Comparison of ENCODE assay signal across 8 cellular contexts in genomic region chr20:50029697-50030428, GRCh38. TPM values are rescaled to one million over a fixed set of nuclear protein-coding genes. Genes with fewer than 3 reads are reported as not detected.
A peak's percentile ranks its signal among the peaks of the same experiment; 100 is the strongest.
DNase-seq lines count a peak whose midpoint lies in the region; ATAC-seq and TF ChIP-seq lines count a peak whose summit lies in the region.

No MANE protein-coding gene starts in this region.

- no peak overlapping the region for H3K4me3 Mint-ChIP-seq in neural progenitor cell

- H3K9me3 Mint-ChIP-seq in neural progenitor cell: no peaks in the 10 kb centered on the region

- H3K9ac ChIP-seq in PC-3 (ENCODE audit: low read length): peak overlapping the region; percentile 38
- no peak overlapping the region for H3K9ac ChIP-seq in neural progenitor cell

- H3K36me3 ChIP-seq in PC-3 (ENCODE audit: low read depth, low read length) (no peaks in the 10 kb centered on the region), neural progenitor cell (no peaks in the 10 kb centered on the region)

- H3F3A ChIP-seq in PC-3 (ENCODE audit: low read length, unreplicated experiment) (no peaks in the 10 kb centered on the region), neural progenitor cell (ENCODE audit: low read depth) (no peaks in the 10 kb centered on the region)

- H3K9me3 ChIP-seq in PC-3 (ENCODE audit: low read length) (no peaks in the 10 kb centered on the region), neural progenitor cell (ENCODE audit: low read depth) (no peaks in the 10 kb centered on the region)

- H3K9me2 ChIP-seq in PC-3 (replicated peaks; ENCODE audit: low read length): no peaks in the 10 kb centered on the region

- ATAC-seq in PC-3 (peak; percentile 61), HG03095 (IDR thresholded peaks at IDR 0.05; ENCODE audit: unreplicated experiment) (no peak)

- intact Hi-C loops in PC-3 (cut with micrococcal nuclease): no loop called here

- H3K27ac Mint-ChIP-seq in neural progenitor cell: peak overlapping the region; percentile 77

- H2AFZ ChIP-seq in PC-3 (ENCODE audit: low read length): no peak overlapping the region
- H2AFZ ChIP-seq in neural progenitor cell (replicated peaks): no peak overlapping the region

- H3K4me2 ChIP-seq in PC-3 (ENCODE audit: low read length) (peak overlapping the region; percentile 68), neural progenitor cell (no peak overlapping the region)

- no TSS peak for BruUV-seq in PC-3 (replicated peaks; lab: Mats Ljungman, UMichigan)

- H4K20me1 ChIP-seq in PC-3 (ENCODE audit: low read length) (no peaks in the 10 kb centered on the region), neural progenitor cell (ENCODE audit: low read depth) (no peaks in the 10 kb centered on the region)

- peaks cover 18% of the 10 kb centered on the region for H3K27me3 Mint-ChIP-seq in neural progenitor cell (ENCODE audit: insufficient read depth, low read depth)

- peaks cover 53% of the 10 kb centered on the region for H3K4me1 ChIP-seq in PC-3 (ENCODE audit: insufficient read depth, low read length)
- peaks cover 15% of the 10 kb centered on the region for H3K4me1 ChIP-seq in neural progenitor cell

- no peak overlapping the region for H3K4me3 ChIP-seq in PC-3 (ENCODE audit: low read length)
- no peak overlapping the region for H3K4me3 ChIP-seq in epithelial cell of proximal tubule (ENCODE audit: low read depth, low read length)
- H3K4me3 ChIP-seq in neural progenitor cell: no peak overlapping the region

- DNase-seq in AG20443 (ENCODE audit: low spot score) (peak; percentile 93), PC-3 (peak; percentile 83), epithelial cell of proximal tubule (ENCODE audit: low read depth) (peak; percentile 54), neural progenitor cell (ENCODE audit: low spot score) (no peak), RPMI8226 (no peak), NCI-H2196 (lab: John Stamatoyannopoulos, UW; ENCODE audit: unreplicated experiment) (no peak)
- no peak for DNase-seq in stimulated activated CD4-positive, alpha-beta T cell treated with anti-CD3 and anti-CD28 coated beads, Interleukin-1b, Interleukin-23, amount 100 ng/mL, for 48 hours

- no peaks in the 10 kb centered on the region for H3K27me3 ChIP-seq in PC-3 (ENCODE audit: low read length)
- H3K27me3 ChIP-seq in neural progenitor cell: no peaks in the 10 kb centered on the region

- no peaks in the 10 kb centered on the region for H3K79me2 ChIP-seq in PC-3 (ENCODE audit: low read length)
- no peaks in the 10 kb centered on the region for H3K79me2 ChIP-seq in neural progenitor cell (ENCODE audit: low read depth)

- H3K4me1 Mint-ChIP-seq in neural progenitor cell: peaks cover 29% of the 10 kb centered on the region

- no peaks in the 10 kb centered on the region for H3K36me3 Mint-ChIP-seq in neural progenitor cell

- POLR2A ChIA-PET in PC-3 (lab: Charles Lee; ENCODE audit: unreplicated experiment): no interaction called here

- CTCF ChIA-PET in PC-3 (lab: Charles Lee): no interaction called here

- peak overlapping the region; percentile 68 for H3K27ac ChIP-seq in PC-3 (ENCODE audit: low read length)
- no peak overlapping the region for H3K27ac ChIP-seq in neural progenitor cell

- TF ChIP-seq CTCF in PC-3 (conservative IDR thresholded peaks at IDR 0.05; ENCODE audit: low read depth, low read length) (no peak), epithelial cell of proximal tubule (conservative IDR thresholded peaks at IDR 0.05; ENCODE audit: low read depth, low read length) (no peak), neural progenitor cell (IDR thresholded peaks at IDR 0.05) (no peak)

RNA-seq across cellular contexts. Expression of gene SNAI1, which starts 47.1 kb away (rescaled TPM):
- 5.4 and 6.2 TPM in 2 replicates for total RNA-seq in PC-3 (2014; rRNA removed)
- 1.4 and 2.0 TPM in 2 replicates for total RNA-seq in epithelial cell of proximal tubule
- total RNA-seq in neural progenitor cell (ENCODE audit: low replicate concordance): 1.1 and 4.0 TPM in 2 replicates

Comparison
In these comparisons a context has a peak if more than half of its experiments do, and no peak if none do; other contexts are left out.
1. DNase-seq: peak in AG20443 (single experiment), PC-3 (single experiment) and epithelial cell of proximal tubule (single experiment); none in neural progenitor cell (single experiment), RPMI8226 (single experiment), stimulated activated CD4-positive, alpha-beta T cell treated with anti-CD3 and anti-CD28 coated beads, Interleukin-1b, Interleukin-23, amount 100 ng/mL, for 48 hours (single experiment) and NCI-H2196 (single experiment).